21 cellular contexts compared by ENCODE assay signal in genomic region chr4:41471126-41471665, GRCh38.
DNase-seq lines count a peak whose midpoint lies in the region; ATAC-seq and TF ChIP-seq lines count a peak whose summit lies in the region.
"Had no signal": no experiment of that assay in that cellular context is flagged by ENCODE, and none has a peak within 500 bp of the region (broad histone marks: within the 10 kb centered on the region; RNA-seq: fewer than 3 reads in every experiment).

No MANE protein-coding gene starts in this region.

- H3K4ac ChIP-seq in trophoblast cell (ENCODE audit: low read depth, low read length) = no peak overlapping the region

- no peak overlapping the region; the same call in 1 of the 2 replicates for H3K27ac Mint-ChIP-seq in GM23338

- WGBS in trophoblast cell (ENCODE audit: extremely low coverage, insufficient coverage, insufficient read length) = no CpG with 5 or more reads among the region's 7 CpGs
- WGBS in upper lobe of left lung, 2 donors = 65 to 76% methylated on average over 7 of the region's 7 CpGs

- no peaks in the 10 kb centered on the region for H3K36me3 Mint-ChIP-seq in GM23338 (ENCODE audit: low read depth)

- TF ChIP-seq POLR2A in upper lobe of left lung (IDR thresholded peaks at IDR 0.05) = no peak

- intact Hi-C loops in ascending aorta (cut with DNase I) = loop anchor here (2.0 kb wide), 1 partner anchor 34 kb away; no protein-coding TSS in a partner anchor

- no peak overlapping the region for H3K4me3 Mint-ChIP-seq in GM23338

- no peak overlapping the region for H2AK5ac ChIP-seq in trophoblast cell (ENCODE audit: low read length)

- no peaks in the 10 kb centered on the region for H3K27me3 ChIP-seq in GM23338 (ENCODE audit: insufficient read depth)
- H3K27me3 ChIP-seq in ascending aorta = no peaks in the 10 kb centered on the region
- no peaks in the 10 kb centered on the region for H3K27me3 ChIP-seq in trophoblast cell (ENCODE audit: insufficient read depth, low read length)
- H3K27me3 ChIP-seq in upper lobe of left lung = no peaks in the 10 kb centered on the region

- no peak for ATAC-seq in GM23338
- ATAC-seq in upper lobe of left lung (ENCODE audit: low FRiP score in 2 of 2) = no peak
- ATAC-seq: HCT116, K562, SK-N-SH treated with all-trans-retinoic acid at 6 μM for 48 hours had no signal

- H3K79me2 ChIP-seq in GM23338 (replicated peaks; ENCODE audit: insufficient read depth) (no peaks in the 10 kb centered on the region), trophoblast cell (ENCODE audit: control insufficient read depth, insufficient read depth, low read length, poor library complexity) (no peaks in the 10 kb centered on the region)

- H3K79me1 ChIP-seq in trophoblast cell (ENCODE audit: low read length) = peaks cover 4% of the 10 kb centered on the region

- H3K4me2 ChIP-seq in GM23338 = no peak overlapping the region
- no peak overlapping the region for H3K4me2 ChIP-seq in trophoblast cell (ENCODE audit: low read length)

- no peak overlapping the region for H4K12ac ChIP-seq in trophoblast cell (ENCODE audit: low read depth, low read length)

- H3K18ac ChIP-seq in trophoblast cell (ENCODE audit: low read length) = no peak overlapping the region

- TF ChIP-seq CTCF in GM23338 (conservative IDR thresholded peaks at IDR 0.05; ENCODE audit: low read depth in 2 of 2) = no peak
- TF ChIP-seq CTCF in ascending aorta (IDR thresholded peaks at IDR 0.05) = no peak
- TF ChIP-seq CTCF in upper lobe of left lung (IDR thresholded peaks at IDR 0.05) = no peak

- no peak overlapping the region for H3K4me3 ChIP-seq in GM23338
- peak overlapping the region in 1 of 2 donors; percentile 18 for H3K4me3 ChIP-seq in ascending aorta
- H3K4me3 ChIP-seq in trophoblast cell (ENCODE audit: low read depth, low read length) = no peak overlapping the region
- H3K4me3 ChIP-seq in upper lobe of left lung = no peak overlapping the region
- H3K4me3 ChIP-seq: K562 had no signal

- H3K36me3 ChIP-seq in GM23338 (ENCODE audit: insufficient read depth) (no peaks in the 10 kb centered on the region), ascending aorta (no peaks in the 10 kb centered on the region), trophoblast cell (ENCODE audit: control insufficient read depth in 1 of 2, insufficient read depth in 2 of 2, low read length in 2 of 2) (no peaks in the 10 kb centered on the region), upper lobe of left lung (no peaks in the 10 kb centered on the region)

- H3K4me1 ChIP-seq in GM23338 (ENCODE audit: insufficient read depth) = peaks cover 7% of the 10 kb centered on the region; the same call in 1 of the 2 replicates
- H3K4me1 ChIP-seq in ascending aorta = peaks cover 2 to 37% of the 10 kb centered on the region in 2 donors
- peaks cover 0 to 12% of the 10 kb centered on the region in 2 experiments for H3K4me1 ChIP-seq in trophoblast cell (ENCODE audit: control insufficient read depth in 1 of 2, insufficient read depth in 2 of 2, low read length in 2 of 2)
- H3K4me1 ChIP-seq in upper lobe of left lung = peaks cover 3 to 21% (median 15%) of the 10 kb centered on the region in 4 donors

- no peak overlapping the region for H2BK12ac ChIP-seq in trophoblast cell (ENCODE audit: low read length)

- H3F3A ChIP-seq in GM23338 (replicated peaks; ENCODE audit: low read depth) = no peaks in the 10 kb centered on the region

- no peaks in the 10 kb centered on the region for H3K9me3 Mint-ChIP-seq in GM23338

- no peaks in the 10 kb centered on the region for H3K9me2 ChIP-seq in GM23338 (ENCODE audit: insufficient read depth)

- H4K91ac ChIP-seq in trophoblast cell (ENCODE audit: low read depth, low read length) = peak overlapping the region; percentile 27

- H2BK120ac ChIP-seq in trophoblast cell (ENCODE audit: insufficient read depth, low read length, poor library complexity) = no peak overlapping the region

- H2AFZ ChIP-seq in GM23338 (0 out of 2 replicates have a peak overlapping the region, but pooled peaks have one; percentile 5), trophoblast cell (ENCODE audit: insufficient read depth, low read length, poor library complexity) (no peak overlapping the region)

- DNase-seq in GM23338 (ENCODE audit: low spot score) (no peak), ascending aorta (ENCODE audit: low spot score in 2 of 2) (no peak), trophoblast cell (no peak), upper lobe of left lung (no peak), NCI-H1436 (lab: John Stamatoyannopoulos, UW) (no peak), SIG-M5 (lab: John Stamatoyannopoulos, UW) (no peak), anterior cingulate cortex (lab: John Stamatoyannopoulos, UW) (no peak)
- DNase-seq: COR-L47, DMS153, GF-D8, GOT3, MV-4-11, NCI-H187, NCI-H2107, NCI-H2227 treated with DMSO at 0.1 percent for 48 hours, NCI-H510A treated with DMSO at 0.1 percent for 48 hours, NCI-H774, SHP77 had no signal

- H3K9me3 ChIP-seq in ascending aorta = no peaks in the 10 kb centered on the region
- no peaks in the 10 kb centered on the region for H3K9me3 ChIP-seq in trophoblast cell (ENCODE audit: insufficient read depth, low read depth, low read length)
- no peaks in the 10 kb centered on the region for H3K9me3 ChIP-seq in upper lobe of left lung

- peaks cover 9% of the 10 kb centered on the region for H3K27me3 Mint-ChIP-seq in GM23338 (ENCODE audit: insufficient read depth, low read depth, poor library complexity)

- H4K20me1 ChIP-seq in GM23338 (replicated peaks; ENCODE audit: insufficient read depth) = no peaks in the 10 kb centered on the region

- H3K23ac ChIP-seq in trophoblast cell (ENCODE audit: low read length) = no peak overlapping the region

- H3K27ac ChIP-seq in GM23338 (ENCODE audit: low read depth) (no peak overlapping the region), ascending aorta (peak overlapping the region; percentile 70 to 80), trophoblast cell (ENCODE audit: low read depth, low read length) (no peak overlapping the region), upper lobe of left lung (peak overlapping the region in 3 of 4 donors; percentile 20 to 56 (median 45))

- no peak for TF ChIP-seq EP300 in upper lobe of left lung (IDR thresholded peaks at IDR 0.05)

- peaks cover 22% of the 10 kb centered on the region for H3K4me1 Mint-ChIP-seq in GM23338

- H4K8ac ChIP-seq in trophoblast cell (ENCODE audit: low read depth, low read length) = no peak overlapping the region

- no peak overlapping the region for H3K9ac ChIP-seq in trophoblast cell (ENCODE audit: low read length)

- H3K14ac ChIP-seq in trophoblast cell (ENCODE audit: low read length) = no peak overlapping the region

- H2BK5ac ChIP-seq in trophoblast cell (ENCODE audit: low read depth, low read length, poor library complexity) = no peak overlapping the region

TF ChIP-seq in GM23338, 12 proteins besides CTCF, POLR2A, EP300 and RAD21 (continues in another document):
- TF ChIP-seq REST (IDR thresholded peaks at IDR 0.05; ENCODE audit: unreplicated experiment) = no peak
- TF ChIP-seq ZNF114 (CRISPR knock-in tag; IDR thresholded peaks at IDR 0.05) = no peak
- TF ChIP-seq EZH2phosphoT487 (IDR thresholded peaks at IDR 0.05; ENCODE audit: unreplicated experiment) = no peak
- no peak for TF ChIP-seq ETS1 (IDR thresholded peaks at IDR 0.05)
- TF ChIP-seq CREB1 (CRISPR knock-in tag; IDR thresholded peaks at IDR 0.05; ENCODE audit: low read depth) = no peak
- TF ChIP-seq POLR2AphosphoS5 (IDR thresholded peaks at IDR 0.05; ENCODE audit: low read depth) = no peak
- no peak for TF ChIP-seq JUNB (IDR thresholded peaks at IDR 0.05; ENCODE audit: unreplicated experiment)
- TF ChIP-seq STAT1 (IDR thresholded peaks at IDR 0.05; ENCODE audit: unreplicated experiment) = no peak
- no peak for TF ChIP-seq ZNF331 (CRISPR knock-in tag; IDR thresholded peaks at IDR 0.05; ENCODE audit: low read depth)
- no peak for TF ChIP-seq EZH2 (IDR thresholded peaks at IDR 0.05; ENCODE audit: low read depth, unreplicated experiment)

Comparison
In these comparisons a context has a peak if more than half of its experiments do, and no peak if none do; other contexts are left out.
1. H3K27ac ChIP-seq: peak in ascending aorta (2 of 2) and upper lobe of left lung (3 of 4); none in GM23338 (single experiment) and trophoblast cell (single experiment).